Comparison of ENCODE assay signal across 11 cellular contexts in genomic region chrX:44914532-44915198, GRCh38. TPM values are rescaled to one million over a fixed set of nuclear protein-coding genes. Genes with fewer than 3 reads are reported as not detected.
DNase-seq lines count a peak whose midpoint lies in the region; ATAC-seq and TF ChIP-seq lines count a peak whose summit lies in the region.
"Had no signal": no experiment of that assay in that cellular context is flagged by ENCODE, and none has a peak within 500 bp of the region (broad histone marks: within the 10 kb centered on the region; RNA-seq: fewer than 3 reads in every experiment).

No MANE protein-coding gene starts in this region.

- CTCF ChIA-PET in AG04450 (lab: Charles Lee), result no interaction called here

- 0 out of 2 replicates have a peak overlapping the region, but pooled peaks have one; percentile 2 for H3K4me3 ChIP-seq in AG04450 (ENCODE audit: low read depth, low read length)

- H3K27me3 ChIP-seq in AG04450 (ENCODE audit: control insufficient read depth, insufficient read depth, low read length), result no peaks in the 10 kb centered on the region

- H3K27ac Mint-ChIP-seq in naive thymus-derived CD8-positive, alpha-beta T cell, result no peak overlapping the region
- H3K27ac Mint-ChIP-seq: dendritic cell treated with granulocyte-macrophage colony-stimulating factor and Interleukin-4, amounts not matched to agents 40 ng/mL and 50 ng/mL, for 4 days; T-helper 1 cell treated with Interleukin-12 subunit alpha and Interleukin-12 subunit beta and Interleukin-4 antibody, amounts not matched to agents 30 μg/mL and 1 μg/mL, for 36 hours had no signal

- POLR2A ChIA-PET in AG04450 (lab: Yijun Ruan, JAX), result interaction anchor here (0.6 kb wide), 1 partner anchor 78 kb away, joined by 14 read pairs; no protein-coding TSS in a partner anchor
- POLR2A ChIA-PET in naive thymus-derived CD8-positive, alpha-beta T cell (lab: Charles Lee), result no interaction called here

- H3K4me1 Mint-ChIP-seq in naive thymus-derived CD8-positive, alpha-beta T cell, result peaks cover 12 to 57% (median 34%) of the 10 kb centered on the region in 4 donors

- no peaks in the 10 kb centered on the region for H3K27me3 Mint-ChIP-seq in naive thymus-derived CD8-positive, alpha-beta T cell
- H3K27me3 Mint-ChIP-seq: CD4-positive, alpha-beta memory T cell; dendritic cell treated with granulocyte-macrophage colony-stimulating factor and Interleukin-4, amounts not matched to agents 40 ng/mL and 50 ng/mL, for 4 days had no signal

- H3K36me3 Mint-ChIP-seq in naive thymus-derived CD8-positive, alpha-beta T cell, result peaks cover 0 to 2% (median 0%) of the 10 kb centered on the region in 3 donors

- H3K4me3 Mint-ChIP-seq in naive thymus-derived CD8-positive, alpha-beta T cell, result peak overlapping the region in 5 of 10 donors; percentile 2 to 23 (median 15)
- H3K4me3 Mint-ChIP-seq: dendritic cell treated with granulocyte-macrophage colony-stimulating factor and Interleukin-4, amounts not matched to agents 40 ng/mL and 50 ng/mL, for 4 days; T-helper 1 cell treated with Interleukin-12 subunit alpha and Interleukin-12 subunit beta and Interleukin-4 antibody, amounts not matched to agents 30 μg/mL and 1 μg/mL, for 36 hours had no signal

- no peak for TF ChIP-seq CTCF in AG04450 (IDR thresholded peaks at IDR 0.05; ENCODE audit: low read depth, low read length)

- H3K9me3 ChIP-seq in AG04450 (ENCODE audit: control insufficient read depth, insufficient read depth, low read length), result peaks cover 5% of the 10 kb centered on the region; the same call in 1 of the 2 replicates

- ATAC-seq in GM19395 (IDR thresholded peaks at IDR 0.05; ENCODE audit: unreplicated experiment), result peak; percentile 91
- ATAC-seq in HG03196 (IDR thresholded peaks at IDR 0.05; ENCODE audit: unreplicated experiment), result peak; percentile 85
- ATAC-seq in naive thymus-derived CD8-positive, alpha-beta T cell, result no peak

- H3K27ac ChIP-seq in AG04450 (ENCODE audit: low read depth, low read length) (peak overlapping the region; percentile 31), epithelial cell of prostate (peak overlapping the region; percentile 31), substantia nigra (ENCODE audit: low read depth, low read length, poor library complexity, severe bottlenecking) (no peak overlapping the region)

- H3K9me3 Mint-ChIP-seq in naive thymus-derived CD8-positive, alpha-beta T cell, result peaks cover 0 to 11% (median 0%) of the 10 kb centered on the region in 9 donors
- H3K9me3 Mint-ChIP-seq: dendritic cell treated with granulocyte-macrophage colony-stimulating factor and Interleukin-4, amounts not matched to agents 40 ng/mL and 50 ng/mL, for 4 days; T-helper 1 cell treated with Interleukin-12 subunit alpha and Interleukin-12 subunit beta and Interleukin-4 antibody, amounts not matched to agents 30 μg/mL and 1 μg/mL, for 36 hours had no signal

- DNase-seq in AG04450 (ENCODE audit: low read depth, low spot score) (no peak), epithelial cell of prostate (ENCODE audit: low read depth, low spot score) (no peak), SIG-M5 treated with dmso at 0.1 percent for 504 hours (lab: John Stamatoyannopoulos, UW; ENCODE audit: unreplicated experiment) (no peak), substantia nigra (lab: John Stamatoyannopoulos, UW) (no peak), cerebellar cortex (ENCODE audit: low spot score) (no peak)
- DNase-seq in naive thymus-derived CD8-positive, alpha-beta T cell, result no peak
- DNase-seq: CD4-positive, alpha-beta memory T cell had no signal

RNA-seq across cellular contexts. Expression of gene KDM6A, which starts 41.7 kb away (rescaled TPM):
- 9.4 and 9.9 TPM in 2 replicates for polyA plus RNA-seq in AG04450 (2011; rRNA removed)
- polyA minus RNA-seq in AG04450 (2011; rRNA and poly(A)+ RNA removed), result 18.3 and 28.9 TPM in 2 replicates
- total RNA-seq in naive thymus-derived CD8-positive, alpha-beta T cell, result 10 to 100 TPM; 44.5 to 47.2 TPM
- 10 to 100 TPM; 11.5 to 17.2 (median 15.2) TPM for polyA plus RNA-seq in naive thymus-derived CD8-positive, alpha-beta T cell

Comparison
In these comparisons a context has a peak if more than half of its experiments do, and no peak if none do; other contexts are left out.
1. ATAC-seq: peak in GM19395 (single experiment) and HG03196 (single experiment); none in naive thymus-derived CD8-positive, alpha-beta T cell (0 of 2).